In the genomic region with DNA sequence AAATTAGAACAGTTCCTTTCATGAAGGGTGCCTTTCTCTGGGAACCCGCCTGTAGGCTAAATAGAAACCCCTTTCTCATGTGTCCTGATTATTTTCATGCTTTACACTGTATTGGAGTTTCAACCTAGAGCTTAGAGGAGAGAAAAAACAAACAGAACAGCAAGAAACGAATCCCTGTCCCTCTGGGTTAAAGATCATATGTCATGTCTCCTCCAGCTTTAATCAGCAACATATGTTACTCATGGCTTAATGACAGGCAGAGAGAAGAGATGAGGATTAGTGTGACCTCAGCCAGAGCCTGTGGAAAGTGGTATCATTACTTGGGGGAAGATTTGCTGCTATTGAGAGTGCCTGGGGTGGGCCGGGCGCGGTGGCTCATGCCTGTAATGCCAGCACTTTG, we compare ENCODE assay signal across 12 cellular contexts. TPM values are rescaled to one million over a fixed set of nuclear protein-coding genes. Genes with fewer than 3 reads are reported as not detected.
DNase-seq lines count a peak whose midpoint lies in the region; ATAC-seq lines count a peak whose summit lies in the region.
"Had no signal": no experiment of that assay in that cellular context is flagged by ENCODE, and none has a peak within 500 bp of the region (broad histone marks: within the 10 kb centered on the region; RNA-seq: fewer than 3 reads in every experiment).

No MANE protein-coding gene starts in this region.

- no peak overlapping the region for H3K4me3 ChIP-seq in SJCRH30
- no peak overlapping the region for H3K4me3 ChIP-seq in subcutaneous abdominal adipose tissue (ENCODE audit: low read depth in 1 of 5, low read length in 5 of 5)
- H3K4me3 ChIP-seq: A549, PC-9 had no signal

- CTCF ChIA-PET in activated CD4-positive, alpha-beta T cell treated with anti-CD3 and anti-CD28 coated beads, Interleukin-2, amount 10 ng/mL, durations not matched to agents 7 days and 5 days (lab: Charles Lee), result interaction anchor here (1.3 kb wide), 1 partner anchor 19 kb away, joined by 3 read pairs; no protein-coding TSS in a partner anchor

- no peak for DNase-seq in activated CD4-positive, alpha-beta T cell treated with anti-CD3 and anti-CD28 coated beads, Interleukin-2, amount 10 ng/mL, durations not matched to agents 7 days and 5 days
- no peak for DNase-seq in activated CD4-positive, alpha-beta T cell treated with anti-CD3 and anti-CD28 coated beads, Interleukin-2, amount 50 U/mL, for 48 hours
- DNase-seq in SJCRH30, result peak; percentile 47 to 86
- DNase-seq in fibroblast of peridontal ligament (ENCODE audit: extremely low read depth), result peak; percentile 87
- DNase-seq in NCI-H1105 (lab: John Stamatoyannopoulos, UW), result no peak
- DNase-seq: activated CD4-positive, alpha-beta T cell treated with anti-CD3 and anti-CD28 coated beads for 1 hour; NCI-H1417 treated with DMSO at 0.1 percent for 48 hours; PC-9 had no signal

- no peak overlapping the region; the same call in 1 of the 2 replicates for H3K27ac ChIP-seq in SJCRH30
- peak overlapping the region; percentile 62 for H3K27ac ChIP-seq in subcutaneous abdominal adipose tissue (ENCODE audit: low read depth, low read length)
- H3K27ac ChIP-seq: A549 had no signal

- no peaks in the 10 kb centered on the region for H3K27me3 ChIP-seq in SJCRH30
- H3K27me3 ChIP-seq in subcutaneous abdominal adipose tissue (ENCODE audit: control insufficient read depth in 5 of 5, insufficient read depth in 4 of 5, low read length in 5 of 5), result no peaks in the 10 kb centered on the region

- peak overlapping the region in 1 of 5 donors; percentile 16 for H3K9ac ChIP-seq in subcutaneous abdominal adipose tissue (ENCODE audit: low read length in 5 of 5)

- no peaks in the 10 kb centered on the region for H3K9me3 Mint-ChIP-seq in activated CD4-positive, alpha-beta T cell treated with anti-CD3 and anti-CD28 coated beads, Interleukin-2, amount 10 ng/mL, durations not matched to agents 7 days and 5 days

- peaks cover 40% of the 10 kb centered on the region for H3K36me3 ChIP-seq in SJCRH30
- H3K36me3 ChIP-seq in subcutaneous abdominal adipose tissue (ENCODE audit: control insufficient read depth in 5 of 5, insufficient read depth in 5 of 5, low read length in 5 of 5), result peaks cover 0 to 49% (median 19%) of the 10 kb centered on the region in 5 donors

- H3K4me3 Mint-ChIP-seq in activated CD4-positive, alpha-beta T cell treated with anti-CD3 and anti-CD28 coated beads, Interleukin-2, amount 10 ng/mL, durations not matched to agents 7 days and 5 days, result no peak overlapping the region

- H3K9me3 ChIP-seq in SJCRH30 (replicated peaks) (no peaks in the 10 kb centered on the region), subcutaneous abdominal adipose tissue (ENCODE audit: control insufficient read depth in 5 of 5, low read length in 5 of 5) (no peaks in the 10 kb centered on the region)
- H3K9me3 ChIP-seq: A549 had no signal

- ATAC-seq in GM18520 (IDR thresholded peaks at IDR 0.05; ENCODE audit: unreplicated experiment) (no peak), GM21367 (IDR thresholded peaks at IDR 0.05; ENCODE audit: unreplicated experiment) (no peak)
- ATAC-seq: A549 had no signal

- peak overlapping the region; percentile 54 for H3K27ac Mint-ChIP-seq in activated CD4-positive, alpha-beta T cell treated with anti-CD3 and anti-CD28 coated beads, Interleukin-2, amount 10 ng/mL, durations not matched to agents 7 days and 5 days

- peaks cover 28% of the 10 kb centered on the region for H3K4me1 Mint-ChIP-seq in activated CD4-positive, alpha-beta T cell treated with anti-CD3 and anti-CD28 coated beads, Interleukin-2, amount 10 ng/mL, durations not matched to agents 7 days and 5 days

- no peaks in the 10 kb centered on the region for H3K27me3 Mint-ChIP-seq in activated CD4-positive, alpha-beta T cell treated with anti-CD3 and anti-CD28 coated beads, Interleukin-2, amount 10 ng/mL, durations not matched to agents 7 days and 5 days

- H3K4me1 ChIP-seq in SJCRH30 (peaks cover 26% of the 10 kb centered on the region), subcutaneous abdominal adipose tissue (ENCODE audit: control insufficient read depth in 5 of 5, insufficient read depth in 5 of 5, low read length in 5 of 5) (peaks cover 4 to 79% (median 46%) of the 10 kb centered on the region in 5 donors)

- H3K36me3 Mint-ChIP-seq in activated CD4-positive, alpha-beta T cell treated with anti-CD3 and anti-CD28 coated beads, Interleukin-2, amount 10 ng/mL, durations not matched to agents 7 days and 5 days (ENCODE audit: low read depth), result peaks cover 51% of the 10 kb centered on the region

- POLR2A ChIA-PET in activated CD4-positive, alpha-beta T cell treated with anti-CD3 and anti-CD28 coated beads, Interleukin-2, amount 10 ng/mL, durations not matched to agents 7 days and 5 days (lab: Charles Lee), result no interaction called here

RNA-seq across cellular contexts. Expression of gene CRCP, which starts 32.1 kb away (rescaled TPM):
- 10 to 100 TPM; 29.4 to 31.4 TPM for total RNA-seq in activated CD4-positive, alpha-beta T cell treated with anti-CD3 and anti-CD28 coated beads, Interleukin-2, amount 10 ng/mL, durations not matched to agents 7 days and 5 days
- total RNA-seq in SJCRH30 (2014; rRNA removed; shearing (Covaris generic)), result 47.3 and 57.1 TPM in 2 replicates

RNA-seq across cellular contexts. Expression of gene TPST1, which starts 58.4 kb away (rescaled TPM):
- total RNA-seq in activated CD4-positive, alpha-beta T cell treated with anti-CD3 and anti-CD28 coated beads, Interleukin-2, amount 10 ng/mL, durations not matched to agents 7 days and 5 days, result under 1 TPM; 0.67 to 0.79 TPM
- total RNA-seq in SJCRH30 (2014; rRNA removed; shearing (Covaris generic)), result 57.3 and 62.1 TPM in 2 replicates

Comparison
In these comparisons a context has a peak if more than half of its experiments do, and no peak if none do; other contexts are left out.
1. DNase-seq: peak in SJCRH30 (2 of 2) and fibroblast of peridontal ligament (single experiment); none in activated CD4-positive, alpha-beta T cell treated with anti-CD3 and anti-CD28 coated beads, Interleukin-2, amount 10 ng/mL, durations not matched to agents 7 days and 5 days (single experiment), activated CD4-positive, alpha-beta T cell treated with anti-CD3 and anti-CD28 coated beads, Interleukin-2, amount 50 U/mL, for 48 hours (0 of 2) and NCI-H1105 (single experiment).
2. RNA of gene TPST1, which starts 58.4 kb away (total RNA-seq): 57.3 to 62.1 TPM in SJCRH30; 0.67 to 0.79 TPM in activated CD4-positive, alpha-beta T cell treated with anti-CD3 and anti-CD28 coated beads, Interleukin-2, amount 10 ng/mL, durations not matched to agents 7 days and 5 days; every median in the first group is over 10 times any median in the second.